29 cellular contexts compared by ENCODE assay signal in the genomic region with DNA sequence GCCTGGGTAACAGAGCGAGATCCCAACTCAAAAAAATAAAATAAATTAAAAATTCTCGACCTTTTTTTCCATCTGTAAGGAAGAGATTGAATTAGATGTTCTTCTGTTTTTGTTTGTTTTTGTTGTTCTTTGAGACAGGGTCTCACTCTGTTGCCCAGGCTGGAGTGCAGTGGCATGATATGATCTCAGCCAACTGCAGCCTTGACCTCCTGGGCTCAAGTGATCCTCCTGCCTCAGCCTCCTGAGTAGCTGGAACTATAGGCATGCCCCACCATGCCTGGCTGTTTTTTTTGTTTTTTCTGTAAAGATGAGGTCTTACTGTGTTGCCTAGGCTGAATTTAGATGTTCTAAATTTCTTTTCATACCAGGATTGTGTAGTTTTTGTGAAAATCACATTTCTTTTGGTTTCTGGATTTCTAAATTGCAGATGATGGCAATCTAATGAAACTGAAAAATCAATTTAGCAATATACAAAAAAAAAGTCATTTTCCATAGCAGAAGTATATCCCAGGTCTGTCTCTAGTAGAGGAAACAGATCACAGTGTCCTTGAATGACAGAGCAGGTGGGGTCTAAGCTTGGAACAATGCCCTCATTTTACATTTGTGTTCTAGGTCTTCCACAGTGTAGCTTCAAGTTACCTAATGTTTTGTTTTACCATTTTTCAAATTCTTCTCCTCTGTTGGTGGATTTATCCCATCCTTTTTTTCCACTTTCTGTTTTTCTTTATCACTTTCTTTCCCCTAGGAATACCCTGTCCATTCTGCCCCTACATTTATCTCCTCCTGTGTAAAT. TPM values are rescaled to one million over a fixed set of nuclear protein-coding genes. Genes with fewer than 3 reads are reported as not detected.
"Had no signal": no experiment of that assay in that cellular context is flagged by ENCODE, and none has a peak within 500 bp of the region (broad histone marks: within the 10 kb centered on the region; RNA-seq: fewer than 3 reads in every experiment).

No MANE protein-coding gene starts in this region.

- H3K9me3 Mint-ChIP-seq: activated CD4-positive, alpha-beta T cell treated with anti-CD3 and anti-CD28 coated beads, Interleukin-2, amount 10 ng/mL, durations not matched to agents 7 days and 5 days; activated naive CD8-positive, alpha-beta T cell treated with anti-CD3 and anti-CD28 coated beads for 36 hours; activated T-cell treated with anti-CD3 and anti-CD28 coated beads, Interleukin-2, amount 50 U/mL, for 72 hours; activated T-helper 17 cell treated with anti-CD3 and anti-CD28 coated beads, Interleukin-2, amount 50 U/mL, for 72 hours had no signal

- DNase-seq: activated CD4-positive, alpha-beta T cell treated with anti-CD3 and anti-CD28 coated beads for 36 hours; activated CD4-positive, alpha-beta T cell treated with anti-CD3 and anti-CD28 coated beads, Interleukin-2, amount 10 ng/mL, durations not matched to agents 7 days and 5 days; activated CD4-positive, alpha-beta T cell treated with anti-CD3 and anti-CD28 coated beads, Interleukin-2, amount 50 U/mL, for 48 hours; activated CD8-positive, alpha-beta memory T cell treated with anti-CD3 and anti-CD28 coated beads, Interleukin-2, amount 50 U/mL, for 4 hours; activated effector memory CD4-positive, alpha-beta T cell treated with anti-CD3 and anti-CD28 coated beads, Interleukin-2, amount 50 U/mL, for 16 hours; activated naive CD4-positive, alpha-beta T cell; activated naive CD4-positive, alpha-beta T cell treated with anti-CD3 and anti-CD28 coated beads, Interleukin-2, amount 50 U/mL, for 16 hours; activated naive CD8-positive, alpha-beta T cell treated with anti-CD3 and anti-CD28 coated beads for 36 hours; activated T-cell treated with anti-CD3 and anti-CD28 coated beads for 4 hours; activated T-cell treated with anti-CD3 and anti-CD28 coated beads, Interleukin-2, amount 50 U/mL, for 72 hours; amniotic stem cell; aorta; brain microvascular endothelial cell; central memory CD4-positive, alpha-beta T cell; NCI-H1105; NCI-H1417 treated with DMSO at 0.1 percent for 48 hours; NCI-H187 treated with DMSO at 0.1 percent for 48 hours; NCI-H2081; NCI-H226; NCI-H446 treated with DMSO at 0.1 percent for 48 hours; NCI-H524; NCI-H69; PC-9; Right ventricle myocardium superior had no signal

- H3K27me3 ChIP-seq: brain microvascular endothelial cell had no signal

- H3K27ac Mint-ChIP-seq: activated CD4-positive, alpha-beta T cell treated with anti-CD3 and anti-CD28 coated beads for 36 hours; activated CD4-positive, alpha-beta T cell treated with anti-CD3 and anti-CD28 coated beads, Interleukin-2, amount 10 ng/mL, durations not matched to agents 7 days and 5 days; activated naive CD8-positive, alpha-beta T cell treated with anti-CD3 and anti-CD28 coated beads for 36 hours; activated T-cell treated with anti-CD3 and anti-CD28 coated beads, Interleukin-2, amount 50 U/mL, for 72 hours; activated T-helper 17 cell treated with anti-CD3 and anti-CD28 coated beads, Interleukin-2, amount 50 U/mL, for 72 hours had no signal

- H3K4me2 ChIP-seq: PC-9 had no signal

- H3K36me3 ChIP-seq: brain microvascular endothelial cell had no signal

- H3K27ac ChIP-seq: brain microvascular endothelial cell, PC-9, SK-N-MC had no signal

- H3K4me1 Mint-ChIP-seq: activated CD4-positive, alpha-beta T cell treated with anti-CD3 and anti-CD28 coated beads, Interleukin-2, amount 10 ng/mL, durations not matched to agents 7 days and 5 days; activated naive CD8-positive, alpha-beta T cell treated with anti-CD3 and anti-CD28 coated beads for 36 hours; activated T-helper 17 cell treated with anti-CD3 and anti-CD28 coated beads, Interleukin-2, amount 50 U/mL, for 72 hours had no signal

- ATAC-seq: activated CD4-positive, alpha-beta T cell treated with anti-CD3 and anti-CD28 coated beads for 36 hours; activated CD4-positive, CD25-positive, alpha-beta regulatory T cell treated with anti-CD3 and anti-CD28 coated beads, Interleukin-2, amount 50 U/mL, for 24 hours; activated T-cell treated with anti-CD3 and anti-CD28 coated beads, Interleukin-2, amount 50 U/mL, for 72 hours; activated T-helper 17 cell treated with anti-CD3 and anti-CD28 coated beads, Interleukin-2, amount 50 U/mL, for 72 hours had no signal

- H3K4me3 ChIP-seq: PC-9, SK-N-MC had no signal

- H3K27me3 Mint-ChIP-seq: activated CD4-positive, alpha-beta T cell treated with anti-CD3 and anti-CD28 coated beads, Interleukin-2, amount 10 ng/mL, durations not matched to agents 7 days and 5 days; activated naive CD8-positive, alpha-beta T cell treated with anti-CD3 and anti-CD28 coated beads for 36 hours had no signal

- H2AFZ ChIP-seq: PC-9 had no signal

- H3K36me3 Mint-ChIP-seq: activated naive CD8-positive, alpha-beta T cell treated with anti-CD3 and anti-CD28 coated beads for 36 hours had no signal

- H3K4me3 Mint-ChIP-seq: activated CD4-positive, alpha-beta T cell treated with anti-CD3 and anti-CD28 coated beads for 36 hours; activated CD4-positive, alpha-beta T cell treated with anti-CD3 and anti-CD28 coated beads, Interleukin-2, amount 10 ng/mL, durations not matched to agents 7 days and 5 days; activated naive CD8-positive, alpha-beta T cell treated with anti-CD3 and anti-CD28 coated beads for 36 hours; activated T-cell treated with anti-CD3 and anti-CD28 coated beads, Interleukin-2, amount 50 U/mL, for 72 hours; activated T-helper 17 cell treated with anti-CD3 and anti-CD28 coated beads, Interleukin-2, amount 50 U/mL, for 72 hours had no signal

RNA-seq across cellular contexts. Expression of gene ZYG11A, which starts 20.3 kb away (rescaled TPM):
- total RNA-seq: MCF 10A, OCI-LY7, Right ventricle myocardium superior had no signal

RNA-seq across cellular contexts. Expression of gene ECHDC2, which starts 58.7 kb away (rescaled TPM):
- total RNA-seq: OCI-LY7 had no signal
